ENCODE assay signal across 1 cellular context in the genomic region with DNA sequence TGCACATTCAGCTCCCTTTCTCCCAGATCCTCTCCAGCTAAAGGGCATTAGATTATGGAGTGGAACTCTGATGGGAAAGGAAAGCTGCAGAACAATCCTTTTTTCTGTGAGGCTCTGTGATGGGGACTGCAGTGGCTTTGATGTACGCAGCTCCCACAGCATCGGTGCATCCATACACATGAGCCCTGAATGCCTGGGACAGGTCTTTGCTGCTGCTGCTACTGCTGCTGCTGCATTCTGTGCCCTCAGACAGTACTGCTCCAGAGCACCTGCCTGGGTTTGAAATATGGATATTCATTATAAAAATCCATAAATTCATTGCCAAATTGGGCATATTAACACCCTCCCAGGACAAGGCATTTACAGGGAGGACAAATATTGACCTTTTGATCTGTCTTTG.
TF ChIP-seq lines count a peak whose summit lies in the region.

No MANE protein-coding gene starts in this region.

TF ChIP-seq in SK-N-SH, 30 proteins besides CTCF, POLR2A, EP300 and RAD21 (continued from another document):
- TF ChIP-seq, protein P1, sequence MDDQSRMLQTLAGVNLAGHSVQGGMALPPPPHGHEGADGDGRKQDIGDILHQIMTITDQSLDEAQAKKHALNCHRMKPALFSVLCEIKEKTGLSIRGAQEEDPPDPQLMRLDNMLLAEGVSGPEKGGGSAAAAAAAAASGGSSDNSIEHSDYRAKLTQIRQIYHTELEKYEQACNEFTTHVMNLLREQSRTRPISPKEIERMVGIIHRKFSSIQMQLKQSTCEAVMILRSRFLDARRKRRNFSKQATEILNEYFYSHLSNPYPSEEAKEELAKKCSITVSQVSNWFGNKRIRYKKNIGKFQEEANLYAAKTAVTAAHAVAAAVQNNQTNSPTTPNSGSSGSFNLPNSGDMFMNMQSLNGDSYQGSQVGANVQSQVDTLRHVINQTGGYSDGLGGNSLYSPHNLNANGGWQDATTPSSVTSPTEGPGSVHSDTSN (IDR thresholded peaks at IDR 0.05): no peak
- no peak for TF ChIP-seq FOXJ3 (CRISPR knock-in tag; IDR thresholded peaks at IDR 0.05)
